In genomic region chr1:235083589-235084323, GRCh38 we compare ENCODE assay signal across 1 cellular context.
A peak's percentile ranks its signal among the peaks of the same experiment; 100 is the strongest.
TF ChIP-seq lines count a peak whose summit lies in the region.

No MANE protein-coding gene starts in this region.

TF ChIP-seq in K562, 482 proteins besides CTCF, POLR2A, EP300 and RAD21 (continued from another document):
- 0 out of 2 replicates have a peak, but pooled peaks have one; percentile 13 for TF ChIP-seq PKNOX1 (IDR thresholded peaks at IDR 0.05)
- peak; percentile 52; the same call in 1 of the 2 replicates for TF ChIP-seq NBN (IDR thresholded peaks at IDR 0.05; ENCODE audit: low read depth)
- no peak for TF ChIP-seq ZBED1 (IDR thresholded peaks at IDR 0.05)
- TF ChIP-seq RCOR1 (IDR thresholded peaks at IDR 0.05; ENCODE audit: borderline replicate concordance in 1 of 2, low read depth in 2 of 2, low read length in 2 of 2) = peak in 1 of 2 experiments; percentile 65; a peak in 2 of 4 replicates
- TF ChIP-seq HNRNPUL1 (IDR thresholded peaks at IDR 0.05; ENCODE audit: low read length) = no peak
- no peak for TF ChIP-seq PBX2 (CRISPR knock-in tag; IDR thresholded peaks at IDR 0.05; ENCODE audit: low read depth)
- no peak for TF ChIP-seq PBX2 (tag; conservative IDR thresholded peaks at IDR 0.05; ENCODE audit: low read depth)
- no peak for TF ChIP-seq ZBTB5 (IDR thresholded peaks at IDR 0.05)
- no peak for TF ChIP-seq ID3 (CRISPR knock-in tag; IDR thresholded peaks at IDR 0.05)
- TF ChIP-seq ID3 (tag; IDR thresholded peaks at IDR 0.05) = 0 out of 2 replicates have a peak, but pooled peaks have one; percentile 57
- TF ChIP-seq MBD1 (CRISPR knock-in tag; IDR thresholded peaks at IDR 0.05) = peak; percentile 2; the same call in 1 of the 2 replicates
- peak; percentile 39; the same call in 1 of the 2 replicates for TF ChIP-seq ELF1 (tag; IDR thresholded peaks at IDR 0.05)
- TF ChIP-seq TCF3 (CRISPR knock-in tag; IDR thresholded peaks at IDR 0.05) = no peak
- TF ChIP-seq JUN (IDR thresholded peaks at IDR 0.05; ENCODE audit: borderline replicate concordance, low read depth, low read length) = peak; percentile 20; the same call in 1 of the 2 replicates
- TF ChIP-seq JUN (CRISPR knock-in tag; IDR thresholded peaks at IDR 0.05; ENCODE audit: borderline replicate concordance) = no peak
- TF ChIP-seq ZNF766 (CRISPR knock-in tag; conservative IDR thresholded peaks at IDR 0.05) = peak; percentile 82
- TF ChIP-seq BRD9 (IDR thresholded peaks at IDR 0.05; ENCODE audit: low read depth, partially characterized antibody) = peak; percentile 94
- TF ChIP-seq CBX5 (IDR thresholded peaks at IDR 0.05; ENCODE audit: borderline replicate concordance, low read depth) = 0 out of 2 replicates have a peak, but pooled peaks have one; percentile 21
- peak in 1 of 2 experiments; percentile 77; a peak in 2 of 4 replicates for TF ChIP-seq ZNF639 (CRISPR knock-in tag; conservative IDR thresholded peaks at IDR 0.05 in 1 of 2, IDR thresholded peaks at IDR 0.05 in 1 of 2)
- no peak for TF ChIP-seq CREB3L1 (IDR thresholded peaks at IDR 0.05; ENCODE audit: borderline replicate concordance, low read depth)
- peak; percentile 33; the same call in 1 of the 2 replicates for TF ChIP-seq ZNF449 (CRISPR knock-in tag; IDR thresholded peaks at IDR 0.05)
